Comparison of ENCODE assay signal across 28 cellular contexts in genomic region chr19:3470500-3471128, GRCh38. TPM values are rescaled to one million over a fixed set of nuclear protein-coding genes. Genes with fewer than 3 reads are reported as not detected.
DNase-seq lines count a peak whose midpoint lies in the region; ATAC-seq and TF ChIP-seq lines count a peak whose summit lies in the region.
"Had no signal": no experiment of that assay in that cellular context is flagged by ENCODE, and none has a peak within 500 bp of the region (broad histone marks: within the 10 kb centered on the region; RNA-seq: fewer than 3 reads in every experiment).

No MANE protein-coding gene starts in this region.

- H2AFZ ChIP-seq in SK-N-SH (ENCODE audit: low read depth), result no peak overlapping the region
- H2AFZ ChIP-seq in mesenchymal stem cell (ENCODE audit: low read depth, low read length), result no peak overlapping the region

- WGBS in SK-N-SH (ENCODE audit: low lambda C conversion rate), result 88% methylated on average over 11 of the region's 11 CpGs
- WGBS in gastroesophageal sphincter (ENCODE audit: low coverage in 1 of 2), 2 donors, result 26 to 68% methylated on average over 5 to 9 of the region's 11 CpGs
- WGBS in mesenchymal stem cell, result 89% methylated on average over 10 of the region's 11 CpGs

- H3K23ac ChIP-seq in mesenchymal stem cell (ENCODE audit: low read length in 2 of 2), result no peak overlapping the region

- intact Hi-C loops in tibial artery (cut with DNase I; ENCODE audit: low total_unique reads), result loop anchor here (2.0 kb wide), 1 partner anchor 142 kb away; no protein-coding TSS in a partner anchor

- no peak overlapping the region for H4K91ac ChIP-seq in mesenchymal stem cell (ENCODE audit: low read length)

- H3K4me2 ChIP-seq in SK-N-SH (no peak overlapping the region), mesenchymal stem cell (ENCODE audit: low read length, poor library complexity, severe bottlenecking) (no peak overlapping the region)

- H3K4me3 ChIP-seq in HEK293 (ENCODE audit: low read depth, low read length) (no peak overlapping the region), SK-N-SH (ENCODE audit: low read depth in 2 of 2, low read length in 1 of 2) (no peak overlapping the region), gastroesophageal sphincter (no peak overlapping the region), tibial artery (no peak overlapping the region), mesenchymal stem cell (ENCODE audit: insufficient read depth in 1 of 2, low read depth in 1 of 2, low read length in 2 of 2) (no peak overlapping the region)
- H3K4me3 ChIP-seq: HAP-1 had no signal

- no peak overlapping the region for H2BK12ac ChIP-seq in mesenchymal stem cell (ENCODE audit: low read length in 2 of 2)

- H3K27me3 ChIP-seq in SK-N-SH (ENCODE audit: insufficient read depth) (no peaks in the 10 kb centered on the region; the same call in 1 of the 2 replicates), gastroesophageal sphincter (peaks cover 16% of the 10 kb centered on the region), tibial artery (peaks cover 0 to 6% of the 10 kb centered on the region in 2 donors), mesenchymal stem cell (ENCODE audit: control insufficient read depth in 1 of 2, insufficient read depth in 1 of 2, low read length in 2 of 2) (peaks cover 15 to 19% of the 10 kb centered on the region in 2 experiments)

- no peak overlapping the region for H2AK5ac ChIP-seq in mesenchymal stem cell (ENCODE audit: low read length, severe bottlenecking)

- H3K79me2 ChIP-seq in SK-N-SH (ENCODE audit: insufficient read depth), result no peaks in the 10 kb centered on the region

- TF ChIP-seq CTCF in HEK293 (tag by site-specific recombination; IDR thresholded peaks at IDR 0.05), result no peak
- TF ChIP-seq CTCF in SK-N-SH (IDR thresholded peaks at IDR 0.05), result no peak
- TF ChIP-seq CTCF in gastroesophageal sphincter (IDR thresholded peaks at IDR 0.05), result no peak
- TF ChIP-seq CTCF in tibial artery (IDR thresholded peaks at IDR 0.05), result no peak

- no peaks in the 10 kb centered on the region for H3K9me2 ChIP-seq in SK-N-SH

- H3K9ac ChIP-seq in SK-N-SH (no peak overlapping the region), mesenchymal stem cell (ENCODE audit: low read length) (no peak overlapping the region)

- CTCF ChIA-PET in HEK293 (lab: Yijun Ruan, JAX) (interaction anchor here (0.7 to 6.4 kb wide), 10 partner anchors 12 to 352 kb away, joined by 3 to 107 read pairs (median 4); partner anchors contain the start of genes SMIM24 and SMIM44), SK-N-SH (lab: Yijun Ruan, JAX) (interaction anchor here (0.6 to 6.1 kb wide), 19 partner anchors 9 to 165 kb away, joined by 3 to 92 read pairs (median 4); partner anchors contain the start of gene SMIM44)

- no peak overlapping the region for H3K4ac ChIP-seq in mesenchymal stem cell (ENCODE audit: low read depth in 1 of 2, low read length in 2 of 2)

- no peak overlapping the region for H2BK15ac ChIP-seq in mesenchymal stem cell (ENCODE audit: low read depth, poor library complexity, severe bottlenecking)

- POLR2A ChIA-PET in HEK293 (lab: Yijun Ruan, JAX) (no interaction called here), SK-N-SH (lab: Yijun Ruan, JAX) (no interaction called here)

- H4K8ac ChIP-seq in mesenchymal stem cell (ENCODE audit: low read length), result no peak overlapping the region

- H3K18ac ChIP-seq in mesenchymal stem cell (ENCODE audit: low read depth in 1 of 2, low read length in 2 of 2), result no peak overlapping the region

- DNase-seq in SK-N-SH (peak; percentile 17), tibial artery (no peak), mesenchymal stem cell (no peak)
- DNase-seq: activated CD4-positive, alpha-beta T cell treated with anti-CD3 and anti-CD28 coated beads, Interleukin-2, amount 10 ng/mL, durations not matched to agents 24 days and 14 days; activated effector memory CD4-positive, alpha-beta T cell treated with anti-CD3 and anti-CD28 coated beads, Interleukin-2, amount 50 U/mL, for 16 hours; activated naive CD8-positive, alpha-beta T cell treated with anti-CD3 and anti-CD28 coated beads for 36 hours; activated T-cell treated with anti-CD3 and anti-CD28 coated beads, Interleukin-2, amount 50 U/mL, for 1 hour; EL; glutamatergic neuron; left ventricle myocardium superior; NCI-H1436 treated with DMSO at 0.1 percent for 48 hours; NCI-H226; NCI-H526 treated with DMSO at 0.1 percent for 48 hours; NK-92 treated with Interleukin-12 subunit alpha and Interleukin-12 subunit beta, amount 100 ng/mL, for 24 hours; Right ventricle myocardium superior; stimulated activated CD4-positive, alpha-beta T cell treated with anti-CD3 and anti-CD28 coated beads, Interleukin-15, amount 100 ng/mL, for 24 hours; stimulated activated CD4-positive, alpha-beta T cell treated with anti-CD3 and anti-CD28 coated beads, Interleukin-4, amount 100 ng/mL, for 4 hours; T1000; trophoblast cell had no signal

- no peak overlapping the region for H2BK120ac ChIP-seq in mesenchymal stem cell (ENCODE audit: low read depth, low read length)

- H3K27ac ChIP-seq in HEK293 (ENCODE audit: extremely low read depth, low read depth, low read length) (no peak overlapping the region), SK-N-SH (ENCODE audit: low read depth in 2 of 2, low read length in 1 of 2) (no peak overlapping the region), gastroesophageal sphincter (peak overlapping the region in 3 of 4 donors; percentile 64 to 87 (median 85)), tibial artery (peak overlapping the region; percentile 94 to 98), mesenchymal stem cell (ENCODE audit: low read length, poor library complexity, severe bottlenecking) (no peak overlapping the region)
- H3K27ac ChIP-seq: epithelial cell of prostate had no signal

- TF ChIP-seq EP300 in SK-N-SH (IDR thresholded peaks at IDR 0.05; ENCODE audit: borderline replicate concordance in 1 of 2, low read depth in 1 of 2, low read length in 1 of 2) (no peak), gastroesophageal sphincter (IDR thresholded peaks at IDR 0.05) (no peak)

- H4K20me1 ChIP-seq in SK-N-SH (ENCODE audit: insufficient read depth), result no peaks in the 10 kb centered on the region

- no peak for TF ChIP-seq POLR2A in gastroesophageal sphincter (IDR thresholded peaks at IDR 0.05)

- H3K36me3 ChIP-seq in HEK293 (ENCODE audit: control insufficient read depth in 2 of 2, insufficient read depth in 1 of 2, low read length in 2 of 2) (no peaks in the 10 kb centered on the region), SK-N-SH (replicated peaks in 1 of 2; ENCODE audit: control insufficient read depth in 1 of 2, insufficient read depth in 2 of 2, low read length in 1 of 2) (no peaks in the 10 kb centered on the region), gastroesophageal sphincter (no peaks in the 10 kb centered on the region), tibial artery (no peaks in the 10 kb centered on the region), mesenchymal stem cell (ENCODE audit: control insufficient read depth in 1 of 2, insufficient read depth in 2 of 2, low read depth in 1 of 2, low read length in 2 of 2) (peaks cover 10 to 17% of the 10 kb centered on the region in 2 experiments)
- H3K36me3 ChIP-seq: HAP-1 had no signal

- peaks cover 23% of the 10 kb centered on the region for H3F3A ChIP-seq in SK-N-SH (replicated peaks; ENCODE audit: insufficient read depth)

- H3K79me1 ChIP-seq in mesenchymal stem cell (replicated peaks; ENCODE audit: low read length, poor library complexity, severe bottlenecking), result no peaks in the 10 kb centered on the region

- ATAC-seq in gastroesophageal sphincter (no peak), GM21528 (IDR thresholded peaks at IDR 0.05; ENCODE audit: low FRiP score, unreplicated experiment) (no peak), GM21717 (IDR thresholded peaks at IDR 0.05; ENCODE audit: unreplicated experiment) (no peak)

- H3K4me1 ChIP-seq in HEK293 (ENCODE audit: control insufficient read depth, insufficient read depth, low read length), result no peaks in the 10 kb centered on the region
- H3K4me1 ChIP-seq in SK-N-SH (ENCODE audit: control insufficient read depth in 1 of 2, insufficient read depth in 2 of 2, low read depth in 1 of 2, low read length in 1 of 2), result peaks cover 0 to 2% of the 10 kb centered on the region in 2 experiments; a peak in 1 of 4 replicates
- peaks cover 0 to 69% (median 24%) of the 10 kb centered on the region in 3 donors for H3K4me1 ChIP-seq in gastroesophageal sphincter
- H3K4me1 ChIP-seq in tibial artery, result peaks cover 5 to 66% (median 54%) of the 10 kb centered on the region in 4 donors
- peaks cover 1% of the 10 kb centered on the region for H3K4me1 ChIP-seq in mesenchymal stem cell (ENCODE audit: control insufficient read depth, insufficient read depth, low read depth, low read length)
- H3K4me1 ChIP-seq: HAP-1 had no signal

- no peak overlapping the region for H3K14ac ChIP-seq in mesenchymal stem cell (ENCODE audit: low read length in 2 of 2)

- TF ChIP-seq RAD21 in SK-N-SH (IDR thresholded peaks at IDR 0.05; ENCODE audit: low read length), result no peak

- no peak overlapping the region for H2BK5ac ChIP-seq in mesenchymal stem cell (ENCODE audit: low read depth, low read length, poor library complexity, severe bottlenecking)

- no peaks in the 10 kb centered on the region for H3K9me3 ChIP-seq in HEK293 (ENCODE audit: control insufficient read depth, insufficient read depth, low read depth, low read length)
- H3K9me3 ChIP-seq in SK-N-SH, result no peaks in the 10 kb centered on the region
- no peaks in the 10 kb centered on the region for H3K9me3 ChIP-seq in gastroesophageal sphincter
- H3K9me3 ChIP-seq in tibial artery, result no peaks in the 10 kb centered on the region
- no peaks in the 10 kb centered on the region for H3K9me3 ChIP-seq in mesenchymal stem cell (ENCODE audit: control insufficient read depth, low read length)

RNA-seq across cellular contexts. Expression of gene SMIM24, which starts 9.7 kb away (rescaled TPM):
- 0.12 TPM in 1 of 2 replicates, not detected in the other for polyA plus RNA-seq in SK-N-SH (2012; rRNA removed)
- not detected in 2 replicates for polyA plus RNA-seq in SK-N-SH (2012; cell fraction: cytosol; rRNA removed)
- polyA plus RNA-seq in SK-N-SH (2012; cell fraction: nucleus; rRNA removed), result 0.18 TPM in 1 of 2 replicates, not detected in the other
- not detected for total RNA-seq in gastroesophageal sphincter
- polyA plus RNA-seq in mesenchymal stem cell (2013, experiment 1 of 2), result 0.18 TPM
- not detected for polyA plus RNA-seq in mesenchymal stem cell (2013, experiment 2 of 2)
- total RNA-seq: activated CD4-positive, alpha-beta T cell treated with anti-CD3 and anti-CD28 coated beads, Interleukin-2, amount 10 ng/mL, durations not matched to agents 24 days and 14 days; left ventricle myocardium superior; Right ventricle myocardium superior; subcutaneous adipose tissue had no signal

RNA-seq across cellular contexts. Expression of gene SMIM44, which starts 12.6 kb away (rescaled TPM):
- polyA plus RNA-seq in SK-N-SH (2012; rRNA removed), result not detected in 2 replicates
- polyA plus RNA-seq in SK-N-SH (2012; cell fraction: cytosol; rRNA removed), result not detected in 2 replicates
- not detected in 2 replicates for polyA plus RNA-seq in SK-N-SH (2012; cell fraction: nucleus; rRNA removed)
- total RNA-seq in gastroesophageal sphincter, result not detected
- not detected for polyA plus RNA-seq in mesenchymal stem cell (2013, experiment 1 of 2)
- not detected for polyA plus RNA-seq in mesenchymal stem cell (2013, experiment 2 of 2)
- total RNA-seq: activated CD4-positive, alpha-beta T cell treated with anti-CD3 and anti-CD28 coated beads, Interleukin-2, amount 10 ng/mL, durations not matched to agents 24 days and 14 days; activated naive CD8-positive, alpha-beta T cell treated with anti-CD3 and anti-CD28 coated beads for 36 hours; left ventricle myocardium superior; mesenteric fat pad; progenitor cell of endocrine pancreas; Right ventricle myocardium superior; subcutaneous adipose tissue had no signal

RNA-seq across cellular contexts. Expression of gene DOHH, which starts 29.9 kb away (rescaled TPM):
- 14.3 and 14.5 TPM in 2 replicates for polyA plus RNA-seq in SK-N-SH (2012; rRNA removed)
- 10.3 and 13.3 TPM in 2 replicates for polyA plus RNA-seq in SK-N-SH (2012; cell fraction: cytosol; rRNA removed)
- 14.5 and 22.6 TPM in 2 replicates for polyA plus RNA-seq in SK-N-SH (2012; cell fraction: nucleus; rRNA removed)
- total RNA-seq in gastroesophageal sphincter, result 10 to 100 TPM; 16.5 to 30.7 (median 20.3) TPM
- polyA plus RNA-seq in mesenchymal stem cell (2013, experiment 1 of 2), result 4.2 TPM
- polyA plus RNA-seq in mesenchymal stem cell (2013, experiment 2 of 2), result 3.8 TPM

RNA-seq across cellular contexts. Expression of gene FZR1, which starts 35.5 kb away (rescaled TPM):
- 27.1 and 36.3 TPM in 2 replicates for polyA plus RNA-seq in SK-N-SH (2012; rRNA removed)
- polyA plus RNA-seq in SK-N-SH (2012; cell fraction: cytosol; rRNA removed), result 10.7 and 16.5 TPM in 2 replicates
- 74.3 and 97.6 TPM in 2 replicates for polyA plus RNA-seq in SK-N-SH (2012; cell fraction: nucleus; rRNA removed)
- total RNA-seq in gastroesophageal sphincter, result 10 to 100 TPM; 17.6 to 32.9 (median 23.0) TPM
- polyA plus RNA-seq in mesenchymal stem cell (2013, experiment 1 of 2), result 30.7 TPM
- polyA plus RNA-seq in mesenchymal stem cell (2013, experiment 2 of 2), result 28.8 TPM

Comparison
In these comparisons a context has a peak if more than half of its experiments do, and no peak if none do; other contexts are left out.
1. H3K27ac ChIP-seq: peak in gastroesophageal sphincter (3 of 4) and tibial artery (2 of 2); none in HEK293 (single experiment), SK-N-SH (0 of 2) and mesenchymal stem cell (single experiment).
2. Of the 4 proteins assayed by ChIP-seq in both HEK293 and SK-N-SH: peak only in HEK293: REST; only in SK-N-SH: none; in both: none; in neither: 3.